In genomic region chr1:155192346-155193274, GRCh38 we compare ENCODE assay signal across 8 cellular contexts. TPM values are rescaled to one million over a fixed set of nuclear protein-coding genes. Genes with fewer than 3 reads are reported as not detected.
DNase-seq lines count a peak whose midpoint lies in the region; ATAC-seq and TF ChIP-seq lines count a peak whose summit lies in the region.

No MANE protein-coding gene starts in this region.

- H3K4me3 Mint-ChIP-seq in activated T-helper 17 cell treated with anti-CD3 and anti-CD28 coated beads, Interleukin-2, amount 50 U/mL, for 72 hours = peak overlapping the region; percentile 98

- peak; percentile 7 for ATAC-seq in activated T-helper 17 cell treated with anti-CD3 and anti-CD28 coated beads, Interleukin-2, amount 50 U/mL, for 72 hours (replicated peaks)
- ATAC-seq in HG02973 (IDR thresholded peaks at IDR 0.05; ENCODE audit: unreplicated experiment) (no peak), HG02759 (IDR thresholded peaks at IDR 0.05; ENCODE audit: unreplicated experiment) (no peak)

- H3K4me3 ChIP-seq in right atrium auricular region (peak overlapping the region; percentile 46 to 63), skeletal muscle cell (ENCODE audit: low read depth, low read length) (peak overlapping the region; percentile 59)

- peak overlapping the region; percentile 99 for H3K27ac Mint-ChIP-seq in activated T-helper 17 cell treated with anti-CD3 and anti-CD28 coated beads, Interleukin-2, amount 50 U/mL, for 72 hours

- peaks cover 22% of the 10 kb centered on the region for H3K4me1 Mint-ChIP-seq in activated T-helper 17 cell treated with anti-CD3 and anti-CD28 coated beads, Interleukin-2, amount 50 U/mL, for 72 hours

- peaks cover under 1% of the 10 kb centered on the region for H3K36me3 ChIP-seq in right atrium auricular region

- H3K27me3 Mint-ChIP-seq in activated T-helper 17 cell treated with anti-CD3 and anti-CD28 coated beads, Interleukin-2, amount 50 U/mL, for 72 hours = no peaks in the 10 kb centered on the region

- no peaks in the 10 kb centered on the region for H3K9me3 Mint-ChIP-seq in activated T-helper 17 cell treated with anti-CD3 and anti-CD28 coated beads, Interleukin-2, amount 50 U/mL, for 72 hours

- H3K27me3 ChIP-seq in right atrium auricular region = no peaks in the 10 kb centered on the region

- no peak for TF ChIP-seq CTCF in right atrium auricular region (IDR thresholded peaks at IDR 0.05)

- peaks cover 30% of the 10 kb centered on the region for H3K36me3 Mint-ChIP-seq in activated T-helper 17 cell treated with anti-CD3 and anti-CD28 coated beads, Interleukin-2, amount 50 U/mL, for 72 hours (ENCODE audit: low read depth)

- peak; percentile 67 for DNase-seq in DMS53 treated with DMSO at 0.1 percent for 48 hours (lab: John Stamatoyannopoulos, UW; ENCODE audit: unreplicated experiment)
- DNase-seq in NCI-H146 (lab: John Stamatoyannopoulos, UW) = peak; percentile 80
- DNase-seq in right atrium auricular region (ENCODE audit: low spot score) = no peak
- DNase-seq in skeletal muscle cell (ENCODE audit: low read depth) = no peak
- no peak for DNase-seq in midbrain (lab: John Stamatoyannopoulos, UW)

- H3K4me1 ChIP-seq in right atrium auricular region = peaks cover 0 to 35% of the 10 kb centered on the region in 2 donors

- no peaks in the 10 kb centered on the region for H3K9me3 ChIP-seq in right atrium auricular region

- H3K27ac ChIP-seq in right atrium auricular region = peak overlapping the region; percentile 77 to 81

RNA-seq across cellular contexts. Expression of gene THBS3, which starts 15.1 kb away (rescaled TPM):
- 10 to 100 TPM; 11.8 to 26.8 TPM for total RNA-seq in activated T-helper 17 cell treated with anti-CD3 and anti-CD28 coated beads, Interleukin-2, amount 50 U/mL, for 72 hours
- 10 to 100 TPM; 10.9 to 11.2 TPM for total RNA-seq in right atrium auricular region

RNA-seq across cellular contexts. Expression of gene MTX1, which starts 15.9 kb away (rescaled TPM):
- 10 to 100 TPM; 31.3 to 59.9 TPM for total RNA-seq in activated T-helper 17 cell treated with anti-CD3 and anti-CD28 coated beads, Interleukin-2, amount 50 U/mL, for 72 hours
- 10 to 100 TPM; 16.2 to 27.0 TPM for total RNA-seq in right atrium auricular region

RNA-seq across cellular contexts. Expression of gene TRIM46, which starts 19.0 kb away (rescaled TPM):
- 10 to 100 TPM; 10.6 to 16.6 TPM for total RNA-seq in activated T-helper 17 cell treated with anti-CD3 and anti-CD28 coated beads, Interleukin-2, amount 50 U/mL, for 72 hours
- total RNA-seq in right atrium auricular region = under 1 TPM in 1 of 2 donors, not detected in 1; 0.20 TPM

RNA-seq across cellular contexts. Expression of gene KRTCAP2, which starts 19.5 kb away (rescaled TPM):
- total RNA-seq in activated T-helper 17 cell treated with anti-CD3 and anti-CD28 coated beads, Interleukin-2, amount 50 U/mL, for 72 hours = 100 to 1,000 TPM; 108 to 166 TPM
- 100 to 1,000 TPM; 124 to 147 TPM for total RNA-seq in right atrium auricular region

RNA-seq across cellular contexts. Expression of gene DPM3, which starts 52.3 kb away (rescaled TPM):
- 10 to 100 TPM; 29.4 to 40.6 TPM for total RNA-seq in activated T-helper 17 cell treated with anti-CD3 and anti-CD28 coated beads, Interleukin-2, amount 50 U/mL, for 72 hours
- total RNA-seq in right atrium auricular region = 10 to 100 TPM; 46.5 to 47.8 TPM

Comparison
In these comparisons a context has a peak if more than half of its experiments do, and no peak if none do; other contexts are left out.
1. DNase-seq: peak in DMS53 treated with DMSO at 0.1 percent for 48 hours (single experiment) and NCI-H146 (single experiment); none in right atrium auricular region (single experiment), skeletal muscle cell (single experiment) and midbrain (single experiment).
2. RNA of gene TRIM46, which starts 19.0 kb away (total RNA-seq): 10.6 to 16.6 TPM in activated T-helper 17 cell treated with anti-CD3 and anti-CD28 coated beads, Interleukin-2, amount 50 U/mL, for 72 hours; 0.20 TPM in right atrium auricular region; every median in the first group is over 4 times any median in the second.